9 cellular contexts compared by ENCODE assay signal in genomic region chr3:129305592-129306091, GRCh38.
DNase-seq lines count a peak whose midpoint lies in the region; ATAC-seq and TF ChIP-seq lines count a peak whose summit lies in the region.
"Had no signal": no experiment of that assay in that cellular context is flagged by ENCODE, and none has a peak within 500 bp of the region (broad histone marks: within the 10 kb centered on the region; RNA-seq: fewer than 3 reads in every experiment).

No MANE protein-coding gene starts in this region.

- ATAC-seq in GM18868 (IDR thresholded peaks at IDR 0.05; ENCODE audit: unreplicated experiment) (peak; percentile 45), GM21515 (IDR thresholded peaks at IDR 0.05; ENCODE audit: unreplicated experiment) (no peak)

- TF ChIP-seq CTCF in astrocyte of the cerebellum (IDR thresholded peaks at IDR 0.05; ENCODE audit: low read depth, low read length, missing control alignments) = no peak
- TF ChIP-seq CTCF in retinal pigment epithelial cell (conservative IDR thresholded peaks at IDR 0.05; ENCODE audit: low read depth, low read length) = no peak

- in situ Hi-C loops in astrocyte of the cerebellum (cut with HindIII; ENCODE audit: low sequenced_read_pairs) = no loop called here

- DNase-seq in MV-4-11 (lab: John Stamatoyannopoulos, UW) (peak; percentile 67), astrocyte of the cerebellum (ENCODE audit: low read depth) (peak; percentile 43), iPS DF 4.7 (ENCODE audit: extremely low read depth, low spot score) (peak; percentile 98), retinal pigment epithelial cell (ENCODE audit: low read depth) (peak; percentile 78), hepatic stellate cell (ENCODE audit: low spot score) (no peak), NCI-H510A (lab: John Stamatoyannopoulos, UW) (no peak)

- H3K4me3 ChIP-seq in astrocyte of the cerebellum (ENCODE audit: low read depth, low read length) (peak overlapping the region; percentile 22), retinal pigment epithelial cell (ENCODE audit: low read length) (peak overlapping the region; percentile 33)
- H3K4me3 ChIP-seq: SJSA1 had no signal

Comparison
In these comparisons a context has a peak if more than half of its experiments do, and no peak if none do; other contexts are left out.
1. DNase-seq: peak in MV-4-11 (single experiment), astrocyte of the cerebellum (single experiment), iPS DF 4.7 (single experiment) and retinal pigment epithelial cell (single experiment); none in hepatic stellate cell (single experiment) and NCI-H510A (single experiment).